In genomic region chr5:181167814-181168488, GRCh38 we compare ENCODE assay signal across 1 cellular context.
TF ChIP-seq lines count a peak whose summit lies in the region.

No MANE protein-coding gene starts in this region.

TF ChIP-seq in GM23338, 12 proteins besides CTCF, POLR2A, EP300 and RAD21 (continued from another document):
- TF ChIP-seq ZNF462 (CRISPR knock-in tag; IDR thresholded peaks at IDR 0.05) (no peak), STAT1 (IDR thresholded peaks at IDR 0.05; ENCODE audit: unreplicated experiment) (no peak), ZNF331 (CRISPR knock-in tag; IDR thresholded peaks at IDR 0.05; ENCODE audit: low read depth) (no peak), EZH2 (IDR thresholded peaks at IDR 0.05; ENCODE audit: low read depth, unreplicated experiment) (no peak), ZNF114 (CRISPR knock-in tag; IDR thresholded peaks at IDR 0.05) (no peak)
- TF ChIP-seq, protein P1, sequence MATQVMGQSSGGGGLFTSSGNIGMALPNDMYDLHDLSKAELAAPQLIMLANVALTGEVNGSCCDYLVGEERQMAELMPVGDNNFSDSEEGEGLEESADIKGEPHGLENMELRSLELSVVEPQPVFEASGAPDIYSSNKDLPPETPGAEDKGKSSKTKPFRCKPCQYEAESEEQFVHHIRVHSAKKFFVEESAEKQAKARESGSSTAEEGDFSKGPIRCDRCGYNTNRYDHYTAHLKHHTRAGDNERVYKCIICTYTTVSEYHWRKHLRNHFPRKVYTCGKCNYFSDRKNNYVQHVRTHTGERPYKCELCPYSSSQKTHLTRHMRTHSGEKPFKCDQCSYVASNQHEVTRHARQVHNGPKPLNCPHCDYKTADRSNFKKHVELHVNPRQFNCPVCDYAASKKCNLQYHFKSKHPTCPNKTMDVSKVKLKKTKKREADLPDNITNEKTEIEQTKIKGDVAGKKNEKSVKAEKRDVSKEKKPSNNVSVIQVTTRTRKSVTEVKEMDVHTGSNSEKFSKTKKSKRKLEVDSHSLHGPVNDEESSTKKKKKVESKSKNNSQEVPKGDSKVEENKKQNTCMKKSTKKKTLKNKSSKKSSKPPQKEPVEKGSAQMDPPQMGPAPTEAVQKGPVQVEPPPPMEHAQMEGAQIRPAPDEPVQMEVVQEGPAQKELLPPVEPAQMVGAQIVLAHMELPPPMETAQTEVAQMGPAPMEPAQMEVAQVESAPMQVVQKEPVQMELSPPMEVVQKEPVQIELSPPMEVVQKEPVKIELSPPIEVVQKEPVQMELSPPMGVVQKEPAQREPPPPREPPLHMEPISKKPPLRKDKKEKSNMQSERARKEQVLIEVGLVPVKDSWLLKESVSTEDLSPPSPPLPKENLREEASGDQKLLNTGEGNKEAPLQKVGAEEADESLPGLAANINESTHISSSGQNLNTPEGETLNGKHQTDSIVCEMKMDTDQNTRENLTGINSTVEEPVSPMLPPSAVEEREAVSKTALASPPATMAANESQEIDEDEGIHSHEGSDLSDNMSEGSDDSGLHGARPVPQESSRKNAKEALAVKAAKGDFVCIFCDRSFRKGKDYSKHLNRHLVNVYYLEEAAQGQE (IDR thresholded peaks at IDR 0.05; ENCODE audit: unreplicated experiment), result no peak
TF ChIP-seq in GM23338: peak in this region for 0.
